Comparison of ENCODE assay signal across 8 cellular contexts in the genomic region with DNA sequence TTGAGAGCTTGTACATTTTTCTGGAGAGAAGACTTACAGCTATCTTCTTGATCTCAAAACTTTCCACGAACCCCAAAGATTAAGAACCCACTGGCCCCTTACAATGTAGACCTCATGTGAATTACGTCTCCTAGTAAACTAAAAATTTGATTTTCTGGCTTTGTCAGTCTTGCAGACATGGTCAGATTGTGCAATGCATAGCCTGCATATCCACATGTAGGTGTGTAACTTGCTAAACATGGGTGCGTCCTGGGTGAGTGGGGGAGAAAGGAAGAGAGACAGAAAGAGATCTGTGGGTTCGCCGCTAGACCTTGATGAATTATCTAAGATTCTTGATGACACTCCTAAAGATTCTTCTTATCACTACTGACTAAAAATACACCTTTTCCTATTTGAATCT.
"Had no signal": no experiment of that assay in that cellular context is flagged by ENCODE, and none has a peak within 500 bp of the region (broad histone marks: within the 10 kb centered on the region; RNA-seq: fewer than 3 reads in every experiment).

No MANE protein-coding gene starts in this region.

- FAIRE-seq: H1, H54, HTR-8/SVneo, K562 had no signal

- H3K4me2 ChIP-seq: GM23338 had no signal

- H2AFZ ChIP-seq: GM23338 had no signal

- H3K4me3 ChIP-seq: GM23338, K562 had no signal

- DNase-seq: H9, HCEC 1CT, KG1 had no signal

- ATAC-seq: GM23338, K562 had no signal
